In the genomic region with DNA sequence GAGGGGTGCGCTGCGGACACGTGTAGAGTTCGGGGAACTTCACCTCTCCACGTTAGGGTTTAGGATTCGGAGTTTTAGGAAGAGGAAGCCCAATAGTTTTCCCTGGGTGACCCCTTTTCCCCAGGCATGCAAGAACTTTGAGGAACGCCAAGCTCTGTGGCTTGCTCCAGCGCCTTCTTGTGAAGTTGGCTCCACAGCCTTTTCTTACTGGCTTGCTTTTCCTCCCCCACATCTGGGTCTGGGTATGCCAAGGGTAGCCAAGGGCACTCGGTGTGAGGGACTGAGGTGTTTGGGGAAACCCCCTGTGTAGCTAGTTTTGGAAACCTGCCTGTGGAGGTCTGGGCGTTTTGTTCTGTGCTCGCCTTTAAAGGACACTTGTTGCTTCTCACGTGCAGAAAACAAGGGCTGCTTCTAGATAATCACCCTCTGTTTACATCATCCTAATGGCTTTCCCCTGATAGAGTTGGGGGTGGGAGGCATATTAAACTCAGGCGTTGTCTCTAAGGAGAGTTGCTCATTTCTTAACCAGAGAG, we compare ENCODE assay signal across 9 cellular contexts. TPM values are rescaled to one million over a fixed set of nuclear protein-coding genes. Genes with fewer than 3 reads are reported as not detected.
A peak's percentile ranks its signal among the peaks of the same experiment; 100 is the strongest.
DNase-seq lines count a peak whose midpoint lies in the region; FAIRE-seq and TF ChIP-seq lines count a peak whose summit lies in the region.
"Had no signal": no experiment of that assay in that cellular context is flagged by ENCODE, and none has a peak within 500 bp of the region (broad histone marks: within the 10 kb centered on the region; RNA-seq: fewer than 3 reads in every experiment).

No MANE protein-coding gene starts in this region.

- H3K4me3 ChIP-seq in adipocyte (ENCODE audit: low read length), result peak overlapping the region; percentile 83
- peak overlapping the region; percentile 61; the same call in 1 of the 2 replicates for H3K4me3 ChIP-seq in iPS DF 6.9 (ENCODE audit: low read length)
- peak overlapping the region; percentile 53 for H3K4me3 ChIP-seq in rectal smooth muscle tissue (ENCODE audit: low read length)

- H3K4me1 ChIP-seq in adipocyte (ENCODE audit: control insufficient read depth, insufficient read depth, low read length) (peaks cover 26% of the 10 kb centered on the region), iPS DF 6.9 (ENCODE audit: control insufficient read depth, insufficient read depth, low read length) (no peaks in the 10 kb centered on the region), rectal smooth muscle tissue (ENCODE audit: control insufficient read depth, insufficient read depth, low read length) (no peaks in the 10 kb centered on the region)

- H3K9me3 ChIP-seq in adipocyte (ENCODE audit: control insufficient read depth, low read length) (no peaks in the 10 kb centered on the region), iPS DF 6.9 (ENCODE audit: control insufficient read depth, insufficient read depth, low read length) (no peaks in the 10 kb centered on the region)

- DNase-seq in GM10266 (ENCODE audit: extremely low spot score) (peak; percentile 38), adipocyte (ENCODE audit: low read depth) (peak; percentile 61), iPS DF 6.9 (ENCODE audit: low read depth, low spot score) (no peak), HTR-8/SVneo (ENCODE audit: insufficient read length, low spot score) (no peak), cerebellum (ENCODE audit: low spot score) (no peak)
- DNase-seq in activated CD4-positive, alpha-beta T cell treated with anti-CD3 and anti-CD28 coated beads for 1 hour, result no peak
- no peak for DNase-seq in stimulated activated CD4-positive, alpha-beta T cell treated with anti-CD3 and anti-CD28 coated beads, Interleukin-4, amount 100 ng/mL, for 4 hours

- H3K27me3 ChIP-seq in adipocyte (replicated peaks; ENCODE audit: control insufficient read depth, insufficient read depth, low read length) (no peaks in the 10 kb centered on the region), iPS DF 6.9 (ENCODE audit: control insufficient read depth, insufficient read depth, low read length) (peaks cover 4% of the 10 kb centered on the region; the same call in 1 of the 2 replicates), rectal smooth muscle tissue (ENCODE audit: control insufficient read depth, insufficient read depth, low read length) (no peaks in the 10 kb centered on the region)

- TF ChIP-seq CTCF in GM10266 (IDR thresholded peaks at IDR 0.05; ENCODE audit: control insufficient read depth, insufficient read depth, low read depth, missing control alignments), result no peak

- WGBS in iPS DF 6.9 (ENCODE audit: insufficient coverage, insufficient read length), result no CpG with 5 or more reads among the region's 13 CpGs

- FAIRE-seq in HTR-8/SVneo (lab: Jason Lieb, UNC), result no peak

- H3K27ac ChIP-seq in iPS DF 6.9 (ENCODE audit: low read length) (no peak overlapping the region), rectal smooth muscle tissue (ENCODE audit: low read depth, low read length) (no peak overlapping the region)

- peak overlapping the region; percentile 79 for H3K9ac ChIP-seq in adipocyte (ENCODE audit: low read length)
- H3K9ac ChIP-seq in rectal smooth muscle tissue (ENCODE audit: low read length), result no peak overlapping the region

- H3K36me3 ChIP-seq in adipocyte (ENCODE audit: control insufficient read depth, insufficient read depth, low read length, severe bottlenecking) (no peaks in the 10 kb centered on the region), iPS DF 6.9 (ENCODE audit: control insufficient read depth, insufficient read depth, low read length) (no peaks in the 10 kb centered on the region), rectal smooth muscle tissue (ENCODE audit: control insufficient read depth, insufficient read depth, low read length) (no peaks in the 10 kb centered on the region)

RNA-seq across cellular contexts. Expression of a gene that starts 0.7 kb away (rescaled TPM):
- 10.5 TPM for total RNA-seq in cerebellum
- total RNA-seq: activated T-helper 1 cell treated with anti-CD3 and anti-CD28 coated beads, Interleukin-12 subunit alpha, Interleukin-12 subunit beta, Interleukin-2, Interleukin-4 antibody, amounts not matched to agents 30 ng/mL and 10 ng/mL and 1 ng/mL, durations not matched to agents 14 hours and 24 hours and 36 hours had no signal

Comparison
In these comparisons a context has a peak if more than half of its experiments do, and no peak if none do; other contexts are left out.
1. DNase-seq: peak in GM10266 (single experiment) and adipocyte (single experiment); none in iPS DF 6.9 (single experiment), HTR-8/SVneo (single experiment), activated CD4-positive, alpha-beta T cell treated with anti-CD3 and anti-CD28 coated beads for 1 hour (single experiment), cerebellum (single experiment) and stimulated activated CD4-positive, alpha-beta T cell treated with anti-CD3 and anti-CD28 coated beads, Interleukin-4, amount 100 ng/mL, for 4 hours (0 of 2).
2. Peak in every context shown above with its lines, with median percentiles within 50 percentile points of each other: H3K4me3 ChIP-seq.